11 cellular contexts compared by ENCODE assay signal in the genomic region with DNA sequence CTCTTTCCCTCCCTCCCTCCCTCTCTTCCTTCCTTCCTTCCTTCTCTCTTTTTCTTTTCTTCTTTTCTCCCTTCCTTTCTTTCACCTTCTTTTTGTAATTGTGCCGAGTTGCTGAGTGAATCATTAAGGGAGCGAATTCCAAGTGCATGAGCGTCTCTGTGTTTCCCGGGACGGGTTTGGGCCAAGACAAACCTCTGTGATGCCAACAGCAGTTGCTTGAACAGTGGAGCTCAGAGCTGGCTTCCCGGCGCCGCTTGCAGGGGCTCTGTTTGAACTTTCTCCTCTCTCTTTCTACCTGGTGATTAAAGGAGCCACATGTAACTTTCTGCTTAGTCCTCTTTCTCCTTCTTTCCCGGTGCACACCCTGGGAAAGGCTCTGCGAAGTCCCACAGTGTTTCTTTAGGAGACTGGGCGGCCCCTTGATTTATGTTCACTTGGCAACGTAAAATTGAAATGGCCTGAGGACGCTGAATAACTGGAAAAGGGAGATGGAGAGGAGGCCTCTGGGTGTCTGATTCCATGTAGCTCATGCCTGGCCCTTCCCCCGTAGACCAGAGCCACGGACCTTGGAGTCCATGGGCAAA. TPM values are rescaled to one million over a fixed set of nuclear protein-coding genes. Genes with fewer than 3 reads are reported as not detected.
DNase-seq lines count a peak whose midpoint lies in the region; ATAC-seq and TF ChIP-seq lines count a peak whose summit lies in the region.
"Had no signal": no experiment of that assay in that cellular context is flagged by ENCODE, and none has a peak within 500 bp of the region (broad histone marks: within the 10 kb centered on the region; RNA-seq: fewer than 3 reads in every experiment).

No MANE protein-coding gene starts in this region.

- TF ChIP-seq CTCF in HCT116 (IDR thresholded peaks at IDR 0.05 in 2 of 3, conservative IDR thresholded peaks at IDR 0.05 in 1 of 3; ENCODE audit: borderline replicate concordance in 1 of 3, insufficient read depth in 1 of 3, low read depth in 2 of 3, low read length in 2 of 3) (no peak), body of pancreas (IDR thresholded peaks at IDR 0.05) (no peak), kidney epithelial cell (IDR thresholded peaks at IDR 0.05; ENCODE audit: insufficient read depth, low read length, poor library complexity, severe bottlenecking) (no peak), stomach (IDR thresholded peaks at IDR 0.05) (no peak)

- no peak for TF ChIP-seq RAD21 in HCT116 (IDR thresholded peaks at IDR 0.05; ENCODE audit: low read depth)

- peak overlapping the region; percentile 77 for H3K9ac ChIP-seq in HCT116 (ENCODE audit: low read length)

- H3K27me3 ChIP-seq in HCT116 (ENCODE audit: insufficient read depth, low read length) (no peaks in the 10 kb centered on the region), body of pancreas (no peaks in the 10 kb centered on the region), kidney epithelial cell (ENCODE audit: control insufficient read depth, insufficient read depth, low read length) (peaks cover 2% of the 10 kb centered on the region), stomach (no peaks in the 10 kb centered on the region)

- intact Hi-C loops in HCT116 (cut with micrococcal nuclease): no loop called here
- intact Hi-C loops in body of pancreas (cut with DNase I): no loop called here
- intact Hi-C loops in stomach (cut with DNase I; ENCODE audit: low total_unique reads): no loop called here

- H3K9me3 ChIP-seq in HCT116 (ENCODE audit: control insufficient read depth in 1 of 2, insufficient read depth in 1 of 2, low read depth in 1 of 2, low read length in 2 of 2) (no peaks in the 10 kb centered on the region), body of pancreas (no peaks in the 10 kb centered on the region), stomach (no peaks in the 10 kb centered on the region)

- POLR2A ChIA-PET in HCT116 (lab: Charles Lee): interaction anchor here (0.6 to 6.3 kb wide), 7 partner anchors 8 to 248 kb away, joined by 3 to 66 read pairs (median 4); partner anchors contain the start of gene MED13L

- TF ChIP-seq POLR2A in HCT116 (IDR thresholded peaks at IDR 0.05; ENCODE audit: borderline replicate concordance, extremely low read depth, insufficient read depth, insufficient read length) (no peak), body of pancreas (IDR thresholded peaks at IDR 0.05) (peak in 2 of 3 donors; percentile 40 to 59), stomach (IDR thresholded peaks at IDR 0.05) (no peak)

- WGBS in body of pancreas, 2 donors: 24 to 27% methylated on average over 15 of the region's 15 CpGs
- WGBS in stomach, 5 donors: 13 to 28% (median 20%) methylated on average over 15 of the region's 15 CpGs

- ATAC-seq in HCT116 (peak; percentile 53), body of pancreas (peak; percentile 96), GM21786 (IDR thresholded peaks at IDR 0.05; ENCODE audit: unreplicated experiment) (no peak), HG03378 (IDR thresholded peaks at IDR 0.05; ENCODE audit: unreplicated experiment) (no peak)

- H3K9me2 ChIP-seq in HCT116 (ENCODE audit: insufficient read depth): no peaks in the 10 kb centered on the region

- peak overlapping the region; percentile 75 for H3K4me2 ChIP-seq in HCT116 (ENCODE audit: low read length)

- CTCF ChIA-PET in HCT116 (lab: Charles Lee): no interaction called here

- H3K36me3 ChIP-seq in HCT116 (ENCODE audit: control insufficient read depth in 1 of 2, insufficient read depth in 2 of 2, low read length in 2 of 2) (no peaks in the 10 kb centered on the region), body of pancreas (replicated peaks in 1 of 2; ENCODE audit: insufficient read depth in 1 of 2, low read depth in 2 of 2) (no peaks in the 10 kb centered on the region), kidney epithelial cell (ENCODE audit: control insufficient read depth, insufficient read depth, low read length) (no peaks in the 10 kb centered on the region), stomach (no peaks in the 10 kb centered on the region)

- no peaks in the 10 kb centered on the region for H3K79me2 ChIP-seq in HCT116 (ENCODE audit: insufficient read depth, low read length)

- H3K4me1 ChIP-seq in HCT116 (ENCODE audit: control insufficient read depth in 1 of 2, insufficient read depth in 2 of 2, low read length in 2 of 2) (peaks cover 85 to 100% of the 10 kb centered on the region in 2 experiments), body of pancreas (peaks cover 36% of the 10 kb centered on the region), stomach (peaks cover 5 to 43% (median 25%) of the 10 kb centered on the region in 4 donors)

- H3K27ac ChIP-seq in HCT116 (ENCODE audit: low read depth, low read length) (peak overlapping the region; percentile 97), body of pancreas (peak overlapping the region in 3 of 4 donors; percentile 75 to 79 (median 77)), stomach (peak overlapping the region; percentile 41 to 81 (median 77))

- peak overlapping the region; percentile 24 to 36 for H3K4me3 ChIP-seq in HCT116 (replicated peaks in 1 of 2; ENCODE audit: low read depth in 1 of 2, low read length in 2 of 2)
- H3K4me3 ChIP-seq in body of pancreas: no peak overlapping the region
- H3K4me3 ChIP-seq in kidney epithelial cell (ENCODE audit: low read depth, low read length): no peak overlapping the region
- peak overlapping the region in 2 of 4 donors; percentile 18 to 23 for H3K4me3 ChIP-seq in stomach

- no peaks in the 10 kb centered on the region for H4K20me1 ChIP-seq in HCT116 (ENCODE audit: insufficient read depth)

- H2AFZ ChIP-seq in HCT116 (ENCODE audit: low read depth, low read length, poor library complexity, severe bottlenecking): no peak overlapping the region

- peak; percentile 80 for DNase-seq in HCT116 (ENCODE audit: low read depth, low spot score)
- DNase-seq in body of pancreas: peak; percentile 84 to 90 (median 88)
- DNase-seq in kidney epithelial cell (ENCODE audit: low read depth): peak; percentile 76
- peak; percentile 80 for DNase-seq in stomach
- no peak for DNase-seq in central memory CD4-positive, alpha-beta T cell
- DNase-seq in HT-29 (ENCODE audit: low spot score): no peak
- DNase-seq: activated naive CD8-positive, alpha-beta T cell treated with anti-CD3 and anti-CD28 coated beads for 36 hours; NCI-H2081 treated with DMSO at 0.1 percent for 48 hours; stimulated activated CD4-positive, alpha-beta T cell treated with anti-CD3 and anti-CD28 coated beads, Interleukin-4, amount 100 ng/mL, for 4 hours had no signal

- TF ChIP-seq EP300 in stomach (IDR thresholded peaks at IDR 0.05): no peak

- RAD21 ChIA-PET in HCT116 (lab: Charles Lee; ENCODE audit: low non-redundant PET in 1 of 2, low total read pairs in 2 of 2, uncharacterized antibody in 2 of 2, unreplicated experiment in 2 of 2): interaction anchor here (0.8 to 1.1 kb wide), 2 partner anchors 8 to 32 kb away, joined by 3 to 5 read pairs; no protein-coding TSS in a partner anchor

- TSS peak; percentile 95 for BruUV-seq in HCT116 (replicated peaks; lab: Mats Ljungman, UMichigan)

TF ChIP-seq in HCT116, 20 proteins besides CTCF, POLR2A, EP300 and RAD21:
- TF ChIP-seq SRF (IDR thresholded peaks at IDR 0.05; ENCODE audit: low read depth) (no peak), YY1 (IDR thresholded peaks at IDR 0.05; ENCODE audit: extremely low read depth, insufficient replicate concordance, low read depth, low read length) (peak; percentile 27), CEBPB (IDR thresholded peaks at IDR 0.05; ENCODE audit: low read depth) (no peak)
- TF ChIP-seq, protein P1, sequence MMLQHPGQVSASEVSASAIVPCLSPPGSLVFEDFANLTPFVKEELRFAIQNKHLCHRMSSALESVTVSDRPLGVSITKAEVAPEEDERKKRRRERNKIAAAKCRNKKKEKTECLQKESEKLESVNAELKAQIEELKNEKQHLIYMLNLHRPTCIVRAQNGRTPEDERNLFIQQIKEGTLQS (IDR thresholded peaks at IDR 0.05): no peak

RNA-seq across cellular contexts. Expression of gene MAP1LC3B2, which starts 33.7 kb away (rescaled TPM):
- total RNA-seq in HCT116 (2021; ENCODE audit: unreplicated experiment) (4.7 TPM), body of pancreas (not detected), kidney epithelial cell (1.2 and 1.5 TPM in 2 replicates), stomach (10 to 100 TPM in 1 of 5 donors, 1 to 10 TPM in 3, not detected in 1; 1.3 to 16.9 (median 3.4) TPM)
- 12.0 and 15.5 TPM in 2 replicates for polyA plus RNA-seq in HCT116 (2012)
- 1 to 10 TPM in 2 of 3 donors, not detected in 1; 1.9 to 2.4 TPM for polyA plus RNA-seq in stomach
- 0.73 TPM in 1 of 2 replicates, not detected in the other for total RNA-seq in HT-29 (2014; rRNA removed; shearing (Covaris generic))

Comparison
In these comparisons a context has a peak if more than half of its experiments do, and no peak if none do; other contexts are left out.
1. ATAC-seq: peak in HCT116 (single experiment) and body of pancreas (single experiment); none in GM21786 (single experiment) and HG03378 (single experiment).
2. DNase-seq: peak in HCT116 (single experiment), body of pancreas (4 of 4), kidney epithelial cell (single experiment) and stomach (single experiment); none in central memory CD4-positive, alpha-beta T cell (single experiment) and HT-29 (single experiment).
3. H3K4me3 ChIP-seq: peak in HCT116 (2 of 2); none in body of pancreas (0 of 2) and kidney epithelial cell (single experiment).
4. POLR2A ChIP-seq: peak in body of pancreas (2 of 3); none in HCT116 (single experiment) and stomach (0 of 4).
5. Peak in every context shown above with its lines, with median percentiles within 50 percentile points of each other: H3K27ac ChIP-seq.